Comparison of ENCODE assay signal across 19 cellular contexts in genomic region chr4:158295053-158295452, GRCh38.
"Had no signal": no experiment of that assay in that cellular context is flagged by ENCODE, and none has a peak within 500 bp of the region (broad histone marks: within the 10 kb centered on the region; RNA-seq: fewer than 3 reads in every experiment).

No MANE protein-coding gene starts in this region.

- H3K4me3 Mint-ChIP-seq: activated naive CD4-positive, alpha-beta T cell treated with anti-CD3 and anti-CD28 coated beads, Interleukin-2, amount 10 ng/mL, durations not matched to agents 7 days and 5 days; natural killer cell treated with Interleukin-12 subunit alpha and Interleukin-12 subunit beta and Interleukin-15 and Interleukin-18, amount 100 ng/mL, for 72 hours had no signal

- ATAC-seq: esophagus mucosa; left colon; lower lobe of right lung; natural killer cell treated with Interleukin-12 subunit alpha and Interleukin-12 subunit beta and Interleukin-15 and Interleukin-18, amount 100 ng/mL, for 72 hours; pancreas had no signal

- H3K36me3 ChIP-seq: breast epithelium, lower lobe of right lung, neutrophil, pancreas, tibial artery had no signal

- H3K4me3 ChIP-seq: breast epithelium, coronary artery, lower lobe of right lung, pancreas, tibial artery had no signal

- H3K27me3 Mint-ChIP-seq: activated naive CD4-positive, alpha-beta T cell treated with anti-CD3 and anti-CD28 coated beads, Interleukin-2, amount 10 ng/mL, durations not matched to agents 7 days and 5 days; natural killer cell treated with Interleukin-12 subunit alpha and Interleukin-12 subunit beta and Interleukin-15 and Interleukin-18, amount 100 ng/mL, for 72 hours had no signal

- DNase-seq: activated CD4-positive, alpha-beta T cell treated with anti-CD3 and anti-CD28 coated beads, Interleukin-2, amount 50 U/mL, for 1 hour; activated CD4-positive, CD25-positive, alpha-beta regulatory T cell treated with anti-CD3 and anti-CD28 coated beads, Interleukin-2, amount 50 U/mL, for 72 hours; activated CD8-positive, alpha-beta memory T cell treated with anti-CD3 and anti-CD28 coated beads for 24 hours; activated CD8-positive, alpha-beta memory T cell treated with anti-CD3 and anti-CD28 coated beads, Interleukin-2, amount 50 U/mL, for 48 hours; activated effector memory CD4-positive, alpha-beta T cell treated with Interleukin-2 at 50 U/mL for 16 hours; activated naive CD4-positive, alpha-beta T cell treated with anti-CD3 and anti-CD28 coated beads, Interleukin-2, amount 10 ng/mL, durations not matched to agents 7 days and 5 days; activated T-cell treated with anti-CD3 and anti-CD28 coated beads, Interleukin-2, amount 50 U/mL, for 48 hours; left colon; lower lobe of right lung; pancreas; stimulated activated CD8-positive, alpha-beta memory T cell treated with anti-CD3 and anti-CD28 coated beads, Interleukin-4, amount 100 ng/mL, for 48 hours; stimulated activated naive CD4-positive, alpha-beta T cell; T1000; tibial artery had no signal

- H3K36me3 Mint-ChIP-seq: activated naive CD4-positive, alpha-beta T cell treated with anti-CD3 and anti-CD28 coated beads, Interleukin-2, amount 10 ng/mL, durations not matched to agents 7 days and 5 days; natural killer cell treated with Interleukin-12 subunit alpha and Interleukin-12 subunit beta and Interleukin-15 and Interleukin-18, amount 100 ng/mL, for 72 hours had no signal

- H3K27me3 ChIP-seq: breast epithelium, neutrophil, pancreas, tibial artery had no signal

- H3K9me3 Mint-ChIP-seq: natural killer cell treated with Interleukin-12 subunit alpha and Interleukin-12 subunit beta and Interleukin-15 and Interleukin-18, amount 100 ng/mL, for 72 hours had no signal

- H3K4me1 ChIP-seq: breast epithelium, lower lobe of right lung, tibial artery had no signal

- H3K27ac ChIP-seq: breast epithelium, coronary artery, lower lobe of right lung, neutrophil, pancreas, tibial artery had no signal

- H3K9me3 ChIP-seq: lower lobe of right lung, neutrophil, pancreas, tibial artery had no signal

- H3K4me1 Mint-ChIP-seq: activated naive CD4-positive, alpha-beta T cell treated with anti-CD3 and anti-CD28 coated beads, Interleukin-2, amount 10 ng/mL, durations not matched to agents 7 days and 5 days had no signal

- H3K27ac Mint-ChIP-seq: activated naive CD4-positive, alpha-beta T cell treated with anti-CD3 and anti-CD28 coated beads, Interleukin-2, amount 10 ng/mL, durations not matched to agents 7 days and 5 days; natural killer cell treated with Interleukin-12 subunit alpha and Interleukin-12 subunit beta and Interleukin-15 and Interleukin-18, amount 100 ng/mL, for 72 hours had no signal
